23 cellular contexts compared by ENCODE assay signal in the genomic region with DNA sequence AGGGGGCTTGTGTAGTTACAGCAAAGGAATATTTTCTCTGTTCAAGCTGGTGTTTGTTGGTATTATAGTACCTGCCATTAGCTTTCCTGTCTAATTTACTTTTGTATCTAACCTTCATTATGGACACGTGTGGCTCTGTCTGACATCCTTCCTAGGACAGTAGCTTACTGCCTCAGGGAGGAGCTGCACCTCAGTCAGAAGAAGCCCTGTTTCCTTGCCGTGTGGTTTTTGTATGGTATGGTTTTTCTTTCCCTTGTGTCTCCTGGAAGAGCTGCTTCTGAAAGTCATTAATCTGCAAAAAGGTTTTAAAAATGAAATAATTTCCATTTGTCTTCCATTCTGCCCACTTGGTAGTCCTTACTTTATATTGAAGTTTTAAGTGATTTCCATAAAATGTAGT. TPM values are rescaled to one million over a fixed set of nuclear protein-coding genes. Genes with fewer than 3 reads are reported as not detected.
DNase-seq lines count a peak whose midpoint lies in the region; ATAC-seq and TF ChIP-seq lines count a peak whose summit lies in the region.
"Had no signal": no experiment of that assay in that cellular context is flagged by ENCODE, and none has a peak within 500 bp of the region (broad histone marks: within the 10 kb centered on the region; RNA-seq: fewer than 3 reads in every experiment).

No MANE protein-coding gene starts in this region.

- POLR2A ChIA-PET in PC-9 (lab: Charles Lee; ENCODE audit: unreplicated experiment): no interaction called here
- POLR2A ChIA-PET in CD8-positive, alpha-beta T cell (lab: Charles Lee): interaction anchor here (0.9 kb wide), 1 partner anchor 19 kb away, joined by 4 read pairs; no protein-coding TSS in a partner anchor

- H3K9me3 ChIP-seq in PC-9 (ENCODE audit: insufficient read depth, low read depth) (no peaks in the 10 kb centered on the region), SU-DHL-6 (ENCODE audit: insufficient read depth, low read length) (no peaks in the 10 kb centered on the region), uterus (no peaks in the 10 kb centered on the region), T-helper 17 cell (ENCODE audit: control insufficient read depth, low read length, poor library complexity, severe bottlenecking) (no peaks in the 10 kb centered on the region)
- no peaks in the 10 kb centered on the region for H3K9me3 ChIP-seq in CD8-positive, alpha-beta T cell (ENCODE audit: low read length)
- H3K9me3 ChIP-seq: A549; BE2C; BLaER1 treated with 17β-estradiol and CSF1 and Interleukin-3, amounts not matched to agents 10 nM and 100 nM had no signal

- H3K4me2 ChIP-seq in GM23338: no peak overlapping the region
- no peak overlapping the region for H3K4me2 ChIP-seq in PC-9
- no peak overlapping the region for H3K4me2 ChIP-seq in SU-DHL-6 (ENCODE audit: low read depth, low read length, poor library complexity, severe bottlenecking)
- H3K4me2 ChIP-seq: A549; BLaER1 treated with 17β-estradiol and CSF1 and Interleukin-3, amounts not matched to agents 10 nM and 100 nM had no signal

- no peaks in the 10 kb centered on the region for H3K27me3 Mint-ChIP-seq in GM23338 (ENCODE audit: insufficient read depth, low read depth, poor library complexity)
- H3K27me3 Mint-ChIP-seq in CD8-positive, alpha-beta T cell (ENCODE audit: low read depth): no peaks in the 10 kb centered on the region
- H3K27me3 Mint-ChIP-seq in T-helper 17 cell: peaks cover 7% of the 10 kb centered on the region
- H3K27me3 Mint-ChIP-seq: CD4-positive, alpha-beta T cell had no signal

- no peak overlapping the region for H3K4me3 ChIP-seq in GM23338
- H3K4me3 ChIP-seq in PC-9: no peak overlapping the region
- no peak overlapping the region for H3K4me3 ChIP-seq in SU-DHL-6 (ENCODE audit: insufficient read depth, low read length, poor library complexity, severe bottlenecking)
- no peak overlapping the region for H3K4me3 ChIP-seq in CD8-positive, alpha-beta T cell (ENCODE audit: low read depth, low read length)
- H3K4me3 ChIP-seq in uterus: no peak overlapping the region
- H3K4me3 ChIP-seq: A549; BLaER1 treated with 17β-estradiol and CSF1 and Interleukin-3, amounts not matched to agents 10 nM and 100 nM; GM23248 had no signal

- H3K9ac ChIP-seq in SU-DHL-6 (ENCODE audit: low read length): no peak overlapping the region
- H3K9ac ChIP-seq: BLaER1 treated with 17β-estradiol and CSF1 and Interleukin-3, amounts not matched to agents 10 nM and 100 nM; GM23248 had no signal

- no peaks in the 10 kb centered on the region for H3K79me2 ChIP-seq in GM23338 (replicated peaks; ENCODE audit: insufficient read depth)
- H3K79me2 ChIP-seq in PC-9 (ENCODE audit: low read depth): no peaks in the 10 kb centered on the region
- no peaks in the 10 kb centered on the region for H3K79me2 ChIP-seq in SU-DHL-6 (ENCODE audit: insufficient read depth, low read length)

- no peak for TF ChIP-seq POLR2A in uterus (IDR thresholded peaks at IDR 0.05)

- H2AFZ ChIP-seq in GM23338 (no peak overlapping the region), PC-9 (peak overlapping the region; percentile 8; the same call in 1 of the 2 replicates), SU-DHL-6 (ENCODE audit: low read depth, low read length, severe bottlenecking) (peak overlapping the region; percentile 20)
- H2AFZ ChIP-seq: GM23248 had no signal

- no peak overlapping the region for H3K27ac Mint-ChIP-seq in GM23338
- no peak overlapping the region for H3K27ac Mint-ChIP-seq in CD8-positive, alpha-beta T cell
- H3K27ac Mint-ChIP-seq in T-helper 17 cell: no peak overlapping the region
- H3K27ac Mint-ChIP-seq: CD14-positive monocyte; CD4-positive, alpha-beta T cell; H9 had no signal

- no peaks in the 10 kb centered on the region for H3F3A ChIP-seq in GM23338 (replicated peaks; ENCODE audit: low read depth)
- H3F3A ChIP-seq in PC-9 (ENCODE audit: insufficient read depth, low read depth): no peaks in the 10 kb centered on the region
- H3F3A ChIP-seq in SU-DHL-6 (ENCODE audit: insufficient read depth): no peaks in the 10 kb centered on the region

- peak; percentile 25; the same call in 1 of the 3 replicates for ATAC-seq in GM23338
- ATAC-seq in CD8-positive, alpha-beta T cell: no peak
- ATAC-seq in T-helper 17 cell: no peak
- no peak for ATAC-seq in GM21786 (IDR thresholded peaks at IDR 0.05; ENCODE audit: unreplicated experiment)
- ATAC-seq: A549, HCT116 had no signal

- H3K36me3 Mint-ChIP-seq in GM23338 (ENCODE audit: low read depth) (no peaks in the 10 kb centered on the region), T-helper 17 cell (ENCODE audit: low read depth) (peaks cover 2% of the 10 kb centered on the region)
- H3K36me3 Mint-ChIP-seq in CD8-positive, alpha-beta T cell: no peaks in the 10 kb centered on the region
- H3K36me3 Mint-ChIP-seq: CD14-positive monocyte had no signal

- no peaks in the 10 kb centered on the region for H3K27me3 ChIP-seq in GM23338 (ENCODE audit: insufficient read depth)
- no peaks in the 10 kb centered on the region for H3K27me3 ChIP-seq in PC-9 (ENCODE audit: insufficient read depth, low read depth)
- H3K27me3 ChIP-seq in SU-DHL-6 (ENCODE audit: low read length): no peaks in the 10 kb centered on the region
- H3K27me3 ChIP-seq in CD8-positive, alpha-beta T cell (ENCODE audit: insufficient read depth, low read length): no peaks in the 10 kb centered on the region
- no peaks in the 10 kb centered on the region for H3K27me3 ChIP-seq in uterus
- H3K27me3 ChIP-seq: BE2C; BLaER1 treated with 17β-estradiol and CSF1 and Interleukin-3, amounts not matched to agents 10 nM and 100 nM had no signal

- BruUV-seq in PC-9 (replicated peaks; lab: Mats Ljungman, UMichigan): no TSS peak

- DNase-seq in GM23338 (ENCODE audit: low spot score): peak; percentile 7
- no peak for DNase-seq in PC-9
- DNase-seq in CD8-positive, alpha-beta T cell: no peak
- no peak for DNase-seq in uterus
- DNase-seq in T-helper 17 cell: no peak
- DNase-seq: 8988T; ACHN; AML-193; BE2C; Calu3; CD4-positive, alpha-beta T cell; COR-L47; DMS153; DND-41; GM23248; H9 had no signal

- TF ChIP-seq CTCF in GM23338 (conservative IDR thresholded peaks at IDR 0.05; ENCODE audit: low read depth in 2 of 2) (0 out of 4 replicates have a peak, but pooled peaks of 1 of the 2 experiments have one; percentile 4), PC-9 (conservative IDR thresholded peaks at IDR 0.05) (no peak), SU-DHL-6 (IDR thresholded peaks at IDR 0.05; ENCODE audit: insufficient read depth, low read length, poor library complexity, severe bottlenecking) (no peak), uterus (IDR thresholded peaks at IDR 0.05) (no peak)
- TF ChIP-seq CTCF in CD8-positive, alpha-beta T cell (IDR thresholded peaks at IDR 0.05): no peak

- intact Hi-C loops in PC-9 (cut with micrococcal nuclease; ENCODE audit: unreplicated experiment): no loop called here
- intact Hi-C loops in CD8-positive, alpha-beta T cell (cut with DNase I, micrococcal nuclease): no loop called here
- intact Hi-C loops in uterus (cut with DNase I; ENCODE audit: low total_unique reads): no loop called here

- H3K9me2 ChIP-seq in GM23338 (ENCODE audit: insufficient read depth) (no peaks in the 10 kb centered on the region), PC-9 (ENCODE audit: insufficient read depth) (no peaks in the 10 kb centered on the region), SU-DHL-6 (replicated peaks; ENCODE audit: insufficient read depth, low read length) (no peaks in the 10 kb centered on the region)

- H3K9me3 Mint-ChIP-seq in GM23338: no peaks in the 10 kb centered on the region
- H3K9me3 Mint-ChIP-seq in CD8-positive, alpha-beta T cell: no peaks in the 10 kb centered on the region
- H3K9me3 Mint-ChIP-seq: CD14-positive monocyte; CD4-positive, alpha-beta T cell; H9 had no signal

- H3K4me1 ChIP-seq in GM23338 (ENCODE audit: insufficient read depth) (no peaks in the 10 kb centered on the region), PC-9 (replicated peaks; ENCODE audit: insufficient read depth) (no peaks in the 10 kb centered on the region), uterus (no peaks in the 10 kb centered on the region)
- H3K4me1 ChIP-seq in CD8-positive, alpha-beta T cell (ENCODE audit: insufficient read depth, low read length): no peaks in the 10 kb centered on the region
- H3K4me1 ChIP-seq: A549, BE2C had no signal

- H3K4me3 Mint-ChIP-seq in GM23338 (no peak overlapping the region), T-helper 17 cell (no peak overlapping the region)
- H3K4me3 Mint-ChIP-seq in CD8-positive, alpha-beta T cell: no peak overlapping the region
- H3K4me3 Mint-ChIP-seq: CD14-positive monocyte; CD4-positive, alpha-beta T cell; H9 had no signal

- no peaks in the 10 kb centered on the region for H3K36me3 ChIP-seq in GM23338 (ENCODE audit: insufficient read depth)
- H3K36me3 ChIP-seq in PC-9 (ENCODE audit: low read depth): no peaks in the 10 kb centered on the region
- no peaks in the 10 kb centered on the region for H3K36me3 ChIP-seq in SU-DHL-6 (ENCODE audit: low read length)
- no peaks in the 10 kb centered on the region for H3K36me3 ChIP-seq in CD8-positive, alpha-beta T cell (ENCODE audit: insufficient read depth, low read length)
- H3K36me3 ChIP-seq in uterus: no peaks in the 10 kb centered on the region
- H3K36me3 ChIP-seq: BE2C; BLaER1 treated with 17β-estradiol and CSF1 and Interleukin-3, amounts not matched to agents 10 nM and 100 nM had no signal

- H4K20me1 ChIP-seq in GM23338 (replicated peaks; ENCODE audit: insufficient read depth) (no peaks in the 10 kb centered on the region), PC-9 (ENCODE audit: insufficient read depth) (no peaks in the 10 kb centered on the region), SU-DHL-6 (ENCODE audit: low read depth, low read length) (no peaks in the 10 kb centered on the region)
- H4K20me1 ChIP-seq: BLaER1 treated with 17β-estradiol and CSF1 and Interleukin-3, amounts not matched to agents 10 nM and 100 nM had no signal

- H3K4me1 Mint-ChIP-seq in GM23338 (peaks cover 7% of the 10 kb centered on the region; the same call in 2 of the 3 replicates), T-helper 17 cell (peaks cover 4% of the 10 kb centered on the region)
- H3K4me1 Mint-ChIP-seq in CD8-positive, alpha-beta T cell (ENCODE audit: low read depth): no peaks in the 10 kb centered on the region
- H3K4me1 Mint-ChIP-seq: CD14-positive monocyte had no signal

- H3K27ac ChIP-seq in GM23338 (ENCODE audit: low read depth) (no peak overlapping the region), PC-9 (no peak overlapping the region), SU-DHL-6 (ENCODE audit: low read depth, low read length) (no peak overlapping the region), uterus (no peak overlapping the region)
- H3K27ac ChIP-seq in CD8-positive, alpha-beta T cell (ENCODE audit: low read depth, low read length): no peak overlapping the region
- H3K27ac ChIP-seq: A549; BLaER1 treated with 17β-estradiol and CSF1 and Interleukin-3, amounts not matched to agents 10 nM and 100 nM; GM23248 had no signal

- CTCF ChIA-PET in PC-9 (lab: Charles Lee): no interaction called here
- CTCF ChIA-PET in CD8-positive, alpha-beta T cell (lab: Charles Lee): no interaction called here

RNA-seq across cellular contexts. Expression of gene CRB1, which starts 17.4 kb away (rescaled TPM):
- total RNA-seq in GM23338 (2014; rRNA removed; shearing (Covaris generic)): 0.56 TPM in 1 of 2 replicates, not detected in the other
- polyA plus RNA-seq in GM23338 (2016; fragmentation: Nextera tagmentation; extraction: Ambion mirVana): 0.16 and 0.27 TPM in 2 replicates
- total RNA-seq in PC-9 (2021): 0.18 TPM in 1 of 2 replicates, not detected in the other
- total RNA-seq in CD8-positive, alpha-beta T cell: under 1 TPM in 1 of 2 experiments, not detected in 1; 0.81 TPM
- total RNA-seq in uterus: 1 to 10 TPM in 1 of 4 donors, under 1 TPM in 1, not detected in 2; 0.55 to 1.0 TPM
- under 1 TPM in 1 of 2 donors, not detected in 1; 0.55 TPM for total RNA-seq in T-helper 17 cell
- total RNA-seq: Calu3, H4, H9 had no signal
- polyA plus RNA-seq: A549, CD14-positive monocyte, GM23248 had no signal

RNA-seq across cellular contexts. Expression of gene ZBTB41, which starts 49.5 kb away (rescaled TPM):
- 6.9 and 8.2 TPM in 2 replicates for total RNA-seq in GM23338 (2014; rRNA removed; shearing (Covaris generic))
- polyA plus RNA-seq in GM23338 (2016; fragmentation: Nextera tagmentation; extraction: Ambion mirVana): 1.9 and 2.2 TPM in 2 replicates
- 16.3 and 19.0 TPM in 2 replicates for total RNA-seq in PC-9 (2021)
- 1 to 10 TPM; 3.5 to 3.9 TPM for total RNA-seq in CD8-positive, alpha-beta T cell
- total RNA-seq in uterus: 10 to 100 TPM; 10.6 to 48.2 (median 19.1) TPM
- total RNA-seq in T-helper 17 cell: 1 to 10 TPM; 6.8 to 7.3 TPM
